ENCODE assay signal across 27 cellular contexts in the genomic region with DNA sequence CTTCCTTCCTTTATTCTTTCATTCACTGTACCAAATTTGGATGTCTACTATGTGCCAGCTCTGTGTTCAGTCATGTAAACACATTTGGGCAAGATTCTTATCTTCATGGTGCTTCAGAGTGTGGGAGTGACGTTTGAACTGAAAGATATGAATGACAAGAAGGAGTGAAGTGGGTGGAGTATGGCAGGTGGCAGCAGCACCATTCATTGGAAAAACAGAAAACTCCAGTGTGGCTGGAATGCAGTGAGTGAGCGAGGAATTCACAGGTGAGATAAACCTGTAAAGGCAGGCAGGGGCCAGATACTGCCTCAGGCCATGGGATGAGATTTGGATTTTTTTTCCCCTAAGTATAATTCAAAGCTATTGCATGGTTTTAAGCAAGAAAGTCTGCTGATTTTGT.
"Had no signal": no experiment of that assay in that cellular context is flagged by ENCODE, and none has a peak within 500 bp of the region (broad histone marks: within the 10 kb centered on the region; RNA-seq: fewer than 3 reads in every experiment).

No MANE protein-coding gene starts in this region.

- H3K4me3 Mint-ChIP-seq: activated CD4-positive, alpha-beta memory T cell treated with anti-CD3 and anti-CD28 coated beads for 36 hours; activated CD4-positive, alpha-beta T cell treated with anti-CD3 and anti-CD28 coated beads, Interleukin-2, amount 10 ng/mL, durations not matched to agents 24 days and 14 days; activated naive CD4-positive, alpha-beta T cell treated with anti-CD3 and anti-CD28 coated beads, Interleukin-2, amount 10 ng/mL, durations not matched to agents 7 days and 5 days; activated naive CD8-positive, alpha-beta T cell treated with anti-CD3 and anti-CD28 coated beads, Interleukin-2, amount 10 ng/mL, durations not matched to agents 7 days and 5 days; activated T-cell treated with anti-CD3 and anti-CD28 coated beads, Interleukin-2, amount 50 U/mL, for 24 hours; brain; dendritic cell treated with granulocyte-macrophage colony-stimulating factor and Interleukin-4, amounts not matched to agents 40 ng/mL and 50 ng/mL, for 4 days; naive thymus-derived CD4-positive, alpha-beta T cell; stimulated activated naive B cell treated with anti-CD40 and anti-IgM and Interleukin-4, amounts not matched to agents 10 μg/mL and 1 μg/mL and 100 μg/mL, for 72 hours had no signal

- H3K27me3 ChIP-seq: ascending aorta, esophagus squamous epithelium, pancreas, stomach, tibial artery, uterus had no signal

- H3K27ac Mint-ChIP-seq: activated CD4-positive, alpha-beta memory T cell treated with anti-CD3 and anti-CD28 coated beads for 36 hours; activated CD4-positive, alpha-beta T cell treated with anti-CD3 and anti-CD28 coated beads, Interleukin-2, amount 10 ng/mL, durations not matched to agents 24 days and 14 days; activated naive CD4-positive, alpha-beta T cell treated with anti-CD3 and anti-CD28 coated beads, Interleukin-2, amount 10 ng/mL, durations not matched to agents 7 days and 5 days; activated naive CD8-positive, alpha-beta T cell treated with anti-CD3 and anti-CD28 coated beads, Interleukin-2, amount 10 ng/mL, durations not matched to agents 7 days and 5 days; activated T-cell treated with anti-CD3 and anti-CD28 coated beads, Interleukin-2, amount 50 U/mL, for 24 hours; brain; dendritic cell treated with granulocyte-macrophage colony-stimulating factor and Interleukin-4, amounts not matched to agents 40 ng/mL and 50 ng/mL, for 4 days; naive thymus-derived CD4-positive, alpha-beta T cell; stimulated activated naive B cell treated with anti-CD40 and anti-IgM and Interleukin-4, amounts not matched to agents 10 μg/mL and 1 μg/mL and 100 μg/mL, for 72 hours had no signal

- H3K9me3 ChIP-seq: ascending aorta, esophagus squamous epithelium, pancreas, stomach, tibial artery, uterus had no signal

- H3K4me1 ChIP-seq: ascending aorta, esophagus squamous epithelium, pancreas, stomach, tibial artery, uterus had no signal

- DNase-seq: activated CD4-positive, alpha-beta memory T cell treated with anti-CD3 and anti-CD28 coated beads for 36 hours; activated CD4-positive, alpha-beta T cell treated with anti-CD3 and anti-CD28 coated beads, Interleukin-2, amount 10 ng/mL, durations not matched to agents 24 days and 14 days; activated CD4-positive, CD25-positive, alpha-beta regulatory T cell treated with anti-CD3 and anti-CD28 coated beads, Interleukin-2, amount 50 U/mL, for 72 hours; activated CD8-positive, alpha-beta memory T cell treated with anti-CD3 and anti-CD28 coated beads, Interleukin-2, amount 50 U/mL, for 4 hours; activated gamma-delta T cell; activated naive CD4-positive, alpha-beta T cell treated with anti-CD3 and anti-CD28 coated beads, Interleukin-2, amount 10 ng/mL, durations not matched to agents 7 days and 5 days; activated naive CD8-positive, alpha-beta T cell treated with anti-CD3 and anti-CD28 coated beads, Interleukin-2, amount 10 ng/mL, durations not matched to agents 7 days and 5 days; activated T-cell treated with anti-CD3 and anti-CD28 coated beads, Interleukin-2, amount 50 U/mL, for 24 hours; esophagus squamous epithelium; islet precursor cell; left ventricle myocardium superior; mammary epithelial cell; midbrain; naive thymus-derived CD4-positive, alpha-beta T cell; pancreas; right cardiac atrium; stimulated activated CD4-positive, alpha-beta T cell treated with anti-CD3 and anti-CD28 coated beads, Interleukin-15, amount 100 ng/mL, for 24 hours; stimulated activated CD4-positive, alpha-beta T cell treated with anti-CD3 and anti-CD28 coated beads, Interleukin-2, amount 100 ng/mL, for 24 hours; stimulated activated naive B cell treated with anti-CD40 and anti-IgM and Interleukin-4, amounts not matched to agents 10 μg/mL and 1 μg/mL and 100 μg/mL, for 72 hours; stomach; T-helper 2 cell; tibial artery; uterus had no signal

- H3K36me3 Mint-ChIP-seq: activated CD4-positive, alpha-beta memory T cell treated with anti-CD3 and anti-CD28 coated beads for 36 hours; activated naive CD4-positive, alpha-beta T cell treated with anti-CD3 and anti-CD28 coated beads, Interleukin-2, amount 10 ng/mL, durations not matched to agents 7 days and 5 days; activated naive CD8-positive, alpha-beta T cell treated with anti-CD3 and anti-CD28 coated beads, Interleukin-2, amount 10 ng/mL, durations not matched to agents 7 days and 5 days; brain; naive thymus-derived CD4-positive, alpha-beta T cell; stimulated activated naive B cell treated with anti-CD40 and anti-IgM and Interleukin-4, amounts not matched to agents 10 μg/mL and 1 μg/mL and 100 μg/mL, for 72 hours had no signal

- H3K27ac ChIP-seq: ascending aorta, epithelial cell of prostate, esophagus squamous epithelium, pancreas, stomach, tibial artery, uterus had no signal

- H3K4me1 Mint-ChIP-seq: activated CD4-positive, alpha-beta T cell treated with anti-CD3 and anti-CD28 coated beads, Interleukin-2, amount 10 ng/mL, durations not matched to agents 24 days and 14 days; activated naive CD4-positive, alpha-beta T cell treated with anti-CD3 and anti-CD28 coated beads, Interleukin-2, amount 10 ng/mL, durations not matched to agents 7 days and 5 days; activated naive CD8-positive, alpha-beta T cell treated with anti-CD3 and anti-CD28 coated beads, Interleukin-2, amount 10 ng/mL, durations not matched to agents 7 days and 5 days; brain; naive thymus-derived CD4-positive, alpha-beta T cell; stimulated activated naive B cell treated with anti-CD40 and anti-IgM and Interleukin-4, amounts not matched to agents 10 μg/mL and 1 μg/mL and 100 μg/mL, for 72 hours had no signal

- H3K27me3 Mint-ChIP-seq: activated CD4-positive, alpha-beta memory T cell treated with anti-CD3 and anti-CD28 coated beads for 36 hours; activated CD4-positive, alpha-beta T cell treated with anti-CD3 and anti-CD28 coated beads, Interleukin-2, amount 10 ng/mL, durations not matched to agents 24 days and 14 days; activated naive CD4-positive, alpha-beta T cell treated with anti-CD3 and anti-CD28 coated beads, Interleukin-2, amount 10 ng/mL, durations not matched to agents 7 days and 5 days; activated naive CD8-positive, alpha-beta T cell treated with anti-CD3 and anti-CD28 coated beads, Interleukin-2, amount 10 ng/mL, durations not matched to agents 7 days and 5 days; activated T-cell treated with anti-CD3 and anti-CD28 coated beads, Interleukin-2, amount 50 U/mL, for 24 hours; dendritic cell treated with granulocyte-macrophage colony-stimulating factor and Interleukin-4, amounts not matched to agents 40 ng/mL and 50 ng/mL, for 4 days; stimulated activated naive B cell treated with anti-CD40 and anti-IgM and Interleukin-4, amounts not matched to agents 10 μg/mL and 1 μg/mL and 100 μg/mL, for 72 hours had no signal

- H3K9me3 Mint-ChIP-seq: activated CD4-positive, alpha-beta memory T cell treated with anti-CD3 and anti-CD28 coated beads for 36 hours; activated CD4-positive, alpha-beta T cell treated with anti-CD3 and anti-CD28 coated beads, Interleukin-2, amount 10 ng/mL, durations not matched to agents 24 days and 14 days; activated naive CD4-positive, alpha-beta T cell treated with anti-CD3 and anti-CD28 coated beads, Interleukin-2, amount 10 ng/mL, durations not matched to agents 7 days and 5 days; activated T-cell treated with anti-CD3 and anti-CD28 coated beads, Interleukin-2, amount 50 U/mL, for 24 hours had no signal

- ATAC-seq: left ventricle myocardium superior; naive thymus-derived CD4-positive, alpha-beta T cell; pancreas; right cardiac atrium; stimulated activated naive B cell treated with anti-CD40 and anti-IgM and Interleukin-4, amounts not matched to agents 10 μg/mL and 1 μg/mL and 100 μg/mL, for 72 hours had no signal

- H3K36me3 ChIP-seq: ascending aorta, esophagus squamous epithelium, pancreas, stomach, tibial artery, uterus had no signal

- H3K4me3 ChIP-seq: ascending aorta, esophagus squamous epithelium, pancreas, stomach, tibial artery, uterus had no signal
